10 cellular contexts compared by ENCODE assay signal in the genomic region with DNA sequence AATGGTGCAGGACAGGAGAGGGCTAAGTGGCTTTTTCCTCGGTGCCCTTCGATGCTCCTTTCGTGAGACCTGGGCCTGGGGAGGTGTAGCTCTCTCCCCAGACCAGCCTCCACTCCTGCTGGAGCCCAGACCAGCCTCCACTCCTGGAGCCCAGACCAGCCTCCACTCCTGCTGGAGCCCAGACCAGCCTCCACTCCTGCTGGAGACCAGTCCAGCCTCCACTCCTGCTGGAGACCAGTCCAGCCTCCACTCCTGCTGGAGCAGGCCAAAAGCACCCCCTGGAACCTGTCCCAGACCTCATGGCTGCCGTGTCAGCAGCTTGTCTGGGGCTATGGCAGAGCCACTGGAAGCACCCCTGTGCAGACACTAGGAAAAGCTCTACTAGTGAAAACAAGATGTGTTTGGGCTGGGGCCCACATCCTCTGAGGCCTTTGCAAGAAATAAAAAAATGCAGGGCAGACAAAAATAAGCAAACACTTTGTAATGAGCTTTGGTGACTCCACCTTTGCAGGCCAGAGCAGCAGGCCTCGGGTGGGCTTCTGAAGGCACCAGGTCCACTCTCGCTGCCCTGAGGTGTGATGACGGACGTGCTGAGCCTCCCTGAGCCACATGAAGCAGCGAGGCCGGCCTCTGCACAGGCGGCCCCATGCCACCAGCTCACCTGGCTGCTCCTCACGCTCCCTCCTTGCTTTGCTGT.
"Had no signal": no experiment of that assay in that cellular context is flagged by ENCODE, and none has a peak within 500 bp of the region (broad histone marks: within the 10 kb centered on the region; RNA-seq: fewer than 3 reads in every experiment).

No MANE protein-coding gene starts in this region.

- H3K27ac Mint-ChIP-seq: T-helper 2 cell treated with Interferon-gamma antibody and Interleukin-4, amounts not matched to agents 5 μg/mL and 100 μg/mL, for 36 hours had no signal

- H3K9me3 ChIP-seq: ovary, thyroid gland had no signal

- DNase-seq: activated CD4-positive, alpha-beta T cell treated with anti-CD3 and anti-CD28 coated beads, Interleukin-2, amount 50 U/mL, for 48 hours; activated naive CD4-positive, alpha-beta T cell; effector memory CD4-positive, alpha-beta T cell; ovary; thyroid gland had no signal

- H3K36me3 ChIP-seq: ovary had no signal

- H3K27me3 ChIP-seq: ovary, thyroid gland had no signal

- H3K4me3 ChIP-seq: ovary, thyroid gland had no signal

- ATAC-seq: activated CD4-positive, CD25-positive, alpha-beta regulatory T cell treated with anti-CD3 and anti-CD28 coated beads, Interleukin-2, amount 50 U/mL, for 24 hours had no signal

- FAIRE-seq: astrocyte, urothelium cell line had no signal

- H3K9me3 Mint-ChIP-seq: neural crest cell; T-helper 2 cell treated with Interferon-gamma antibody and Interleukin-4, amounts not matched to agents 5 μg/mL and 100 μg/mL, for 36 hours had no signal

- H3K27ac ChIP-seq: ovary had no signal
